In genomic region chr10:583433-583832, GRCh38 we compare ENCODE assay signal across 16 cellular contexts.
DNase-seq lines count a peak whose midpoint lies in the region; ATAC-seq and TF ChIP-seq lines count a peak whose summit lies in the region.
"Had no signal": no experiment of that assay in that cellular context is flagged by ENCODE, and none has a peak within 500 bp of the region (broad histone marks: within the 10 kb centered on the region; RNA-seq: fewer than 3 reads in every experiment).

No MANE protein-coding gene starts in this region.

- H3K27me3 ChIP-seq in H9 (ENCODE audit: insufficient read depth, low read length) (no peaks in the 10 kb centered on the region), upper lobe of right lung (no peaks in the 10 kb centered on the region)

- H4K20me1 ChIP-seq in H9 (ENCODE audit: control insufficient read depth, insufficient read depth, insufficient read length): no peaks in the 10 kb centered on the region

- no CpG with 5 or more reads among the region's 14 CpGs for WGBS in H9 (ENCODE audit: extremely low coverage, insufficient read length, low lambda C conversion rate)

- H3K18ac ChIP-seq in H9 (ENCODE audit: insufficient read length, low read depth, low read length): no peak overlapping the region

- H3K4me2 ChIP-seq in H9 (ENCODE audit: insufficient read depth, insufficient read length, low read length): no peak overlapping the region
- H3K4me2 ChIP-seq: A549 had no signal

- no peak overlapping the region for H3K9ac ChIP-seq in H9 (ENCODE audit: extremely low read depth, insufficient read length, low read length)

- H3K4me3 ChIP-seq in upper lobe of right lung: no peak overlapping the region
- H3K4me3 ChIP-seq: A549 had no signal

- TF ChIP-seq CTCF in H9 (conservative IDR thresholded peaks at IDR 0.05) (no peak), VCaP (conservative IDR thresholded peaks at IDR 0.05) (no peak), nephron progenitor cell (IDR thresholded peaks at IDR 0.05) (no peak), upper lobe of right lung (IDR thresholded peaks at IDR 0.05) (no peak)

- intact Hi-C loops in upper lobe of right lung (cut with DNase I): no loop called here

- no peak overlapping the region for H2BK12ac ChIP-seq in H9 (ENCODE audit: insufficient read length, low read depth, low read length)

- H3K9me3 Mint-ChIP-seq in H9 (no peaks in the 10 kb centered on the region), nephron progenitor cell (no peaks in the 10 kb centered on the region)
- H3K9me3 Mint-ChIP-seq: CD8-positive, alpha-beta T cell had no signal

- H3K36me3 ChIP-seq in upper lobe of right lung: no peaks in the 10 kb centered on the region

- H3K27ac ChIP-seq in H9 (ENCODE audit: insufficient read length, low read depth, low read length) (no peak overlapping the region), VCaP (peak overlapping the region; percentile 30), upper lobe of right lung (no peak overlapping the region)
- H3K27ac ChIP-seq: A549 had no signal

- H3K36me3 Mint-ChIP-seq in H9 (ENCODE audit: insufficient read depth in 1 of 3, low read depth in 3 of 3) (no peaks in the 10 kb centered on the region), nephron progenitor cell (ENCODE audit: low read depth) (no peaks in the 10 kb centered on the region)
- H3K36me3 Mint-ChIP-seq: CD14-positive monocyte; CD8-positive, alpha-beta T cell; IgD-negative memory B cell had no signal

- no peak overlapping the region for H2BK5ac ChIP-seq in H9 (ENCODE audit: insufficient read length, low read length)

- no peak overlapping the region for H3T11ph ChIP-seq in H9 (ENCODE audit: low read length)

- DNase-seq in H9: no peak
- DNase-seq in nephron progenitor cell: no peak
- DNase-seq in upper lobe of right lung: peak; percentile 43
- DNase-seq in stimulated activated CD4-positive, alpha-beta T cell treated with anti-CD3 and anti-CD28 coated beads, Interleukin-2, amount 100 ng/mL, for 48 hours: no peak
- no peak for DNase-seq in ACHN
- DNase-seq in NCI-H2171 treated with DMSO at 0.1 percent for 48 hours (lab: John Stamatoyannopoulos, UW): no peak
- DNase-seq: CD8-positive, alpha-beta T cell; COR-L47; DMS153; DND-41; GDM1 had no signal

- H2AK5ac ChIP-seq in H9 (ENCODE audit: insufficient read length, low read length): no peak overlapping the region

- no peak overlapping the region for H2BK120ac ChIP-seq in H9 (ENCODE audit: low read depth, low read length, poor library complexity, severe bottlenecking)

- no peak overlapping the region for H3K14ac ChIP-seq in H9 (ENCODE audit: insufficient read depth, low read length)

- H3K79me1 ChIP-seq in H9 (ENCODE audit: insufficient read depth, low read depth, low read length, poor library complexity, severe bottlenecking): peaks cover 2% of the 10 kb centered on the region

- no peaks in the 10 kb centered on the region for H3K23me2 ChIP-seq in H9 (ENCODE audit: insufficient read length, low read depth, low read length, poor library complexity, severe bottlenecking)

- H3K4me1 ChIP-seq in H9 (ENCODE audit: insufficient read depth, low read length) (no peaks in the 10 kb centered on the region), upper lobe of right lung (no peaks in the 10 kb centered on the region)
- H3K4me1 ChIP-seq: A549 had no signal

- H3K79me2 ChIP-seq in H9 (ENCODE audit: insufficient read depth, low read length): peaks cover 5% of the 10 kb centered on the region

- H3K4me1 Mint-ChIP-seq in H9 (peaks cover 12 to 17% of the 10 kb centered on the region in 2 experiments), nephron progenitor cell (peaks cover 64% of the 10 kb centered on the region)
- H3K4me1 Mint-ChIP-seq: CD14-positive monocyte, IgD-negative memory B cell had no signal

- H3K27ac Mint-ChIP-seq in H9 (peak overlapping the region in 2 of 3 experiments; percentile 8 to 38; a peak in 2 of 7 replicates), nephron progenitor cell (peak overlapping the region; percentile 87)
- H3K27ac Mint-ChIP-seq: CD14-positive monocyte; CD8-positive, alpha-beta T cell; IgD-negative memory B cell had no signal

- H2BK15ac ChIP-seq in H9 (ENCODE audit: low read depth, low read length): no peak overlapping the region

- no peaks in the 10 kb centered on the region for H3K9me3 ChIP-seq in H9 (ENCODE audit: control insufficient read depth, low read depth, low read length)
- H3K9me3 ChIP-seq in upper lobe of right lung: no peaks in the 10 kb centered on the region
- H3K9me3 ChIP-seq: A549 had no signal

- H3K4ac ChIP-seq in H9 (ENCODE audit: low read depth, low read length): no peak overlapping the region

- no peak overlapping the region for H4K91ac ChIP-seq in H9 (ENCODE audit: insufficient read length, low read depth, low read length)

- H2BK20ac ChIP-seq in H9 (ENCODE audit: low read depth, low read length, poor library complexity, severe bottlenecking): no peak overlapping the region

- ATAC-seq in upper lobe of right lung: no peak
- ATAC-seq: A549; CD8-positive, alpha-beta T cell; HCT116 had no signal

- H3K4me3 Mint-ChIP-seq in H9: no peak overlapping the region
- H3K4me3 Mint-ChIP-seq in nephron progenitor cell: no peak overlapping the region
- H3K4me3 Mint-ChIP-seq: CD14-positive monocyte; CD8-positive, alpha-beta T cell; IgD-negative memory B cell had no signal

- H3K27me3 Mint-ChIP-seq in H9 (ENCODE audit: low read depth): no peaks in the 10 kb centered on the region
- peaks cover 3% of the 10 kb centered on the region for H3K27me3 Mint-ChIP-seq in nephron progenitor cell (ENCODE audit: low read depth, poor library complexity)

- no peak overlapping the region for H4K8ac ChIP-seq in H9 (replicated peaks; ENCODE audit: insufficient read length, low read depth, low read length)

- no peak overlapping the region for H3K56ac ChIP-seq in H9 (ENCODE audit: insufficient read length, low read depth, low read length)

- in situ Hi-C loops in ACHN (cut with HindIII; ENCODE audit: low pct_ligation_motif_present, low pct_unique_long_range_greater_than_20kb, low sequenced_read_pairs): no loop called here

- no peak overlapping the region for H4K5ac ChIP-seq in H9 (ENCODE audit: insufficient read length, low read depth, low read length)

- H2AFZ ChIP-seq in H9 (ENCODE audit: low read length): no peak overlapping the region

- H3K23ac ChIP-seq in H9 (ENCODE audit: insufficient read length, low read depth, low read length): no peak overlapping the region
